8 cellular contexts compared by ENCODE assay signal in genomic region chr3:138389841-138390581, GRCh38. TPM values are rescaled to one million over a fixed set of nuclear protein-coding genes. Genes with fewer than 3 reads are reported as not detected.
DNase-seq lines count a peak whose midpoint lies in the region; ATAC-seq and TF ChIP-seq lines count a peak whose summit lies in the region.

No MANE protein-coding gene starts in this region.

- peak overlapping the region; percentile 76 for H3K4me2 ChIP-seq in mammary epithelial cell (ENCODE audit: insufficient read depth, low read depth, low read length)

- CTCF ChIA-PET in mammary epithelial cell (lab: Charles Lee; ENCODE audit: low non-redundant PET): no interaction called here

- H3K4me1 ChIP-seq in mammary epithelial cell (ENCODE audit: insufficient read depth, low read length) (peaks cover 14% of the 10 kb centered on the region), upper lobe of left lung (peaks cover 0 to 6% (median 0%) of the 10 kb centered on the region in 4 donors)

- ATAC-seq in upper lobe of left lung (ENCODE audit: low FRiP score in 2 of 2): peak; percentile 74 to 79
- ATAC-seq in HG02623 (IDR thresholded peaks at IDR 0.05; ENCODE audit: unreplicated experiment): no peak

- TF ChIP-seq EP300 in upper lobe of left lung (IDR thresholded peaks at IDR 0.05): no peak

- H3K4me1 Mint-ChIP-seq in immature natural killer cell: no peaks in the 10 kb centered on the region

- H2AFZ ChIP-seq in mammary epithelial cell (ENCODE audit: low read depth, low read length): peak overlapping the region; percentile 80

- H3K9ac ChIP-seq in mammary epithelial cell (ENCODE audit: insufficient read depth, low read length): peak overlapping the region; percentile 79

- H4K20me1 ChIP-seq in mammary epithelial cell (ENCODE audit: insufficient read depth, low read length): no peaks in the 10 kb centered on the region

- H3K9me3 Mint-ChIP-seq in immature natural killer cell: no peaks in the 10 kb centered on the region

- peak overlapping the region in 1 of 3 experiments; percentile 13 for H3K4me3 ChIP-seq in mammary epithelial cell (replicated peaks in 1 of 3; ENCODE audit: insufficient read depth in 1 of 3, low read depth in 2 of 3, low read length in 3 of 3)
- H3K4me3 ChIP-seq in upper lobe of left lung: no peak overlapping the region

- no peak overlapping the region for H3K4me3 Mint-ChIP-seq in immature natural killer cell

- H3K27ac Mint-ChIP-seq in immature natural killer cell: no peak overlapping the region

- peak; percentile 30 for DNase-seq in DMS53 (lab: John Stamatoyannopoulos, UW)
- DNase-seq in DMS53 treated with DMSO at 0.1 percent for 48 hours (lab: John Stamatoyannopoulos, UW; ENCODE audit: unreplicated experiment): no peak
- DNase-seq in mammary epithelial cell: peak; percentile 96
- DNase-seq in upper lobe of left lung: no peak
- no peak for DNase-seq in immature natural killer cell
- DNase-seq in medulla oblongata (ENCODE audit: extremely low spot score): no peak

- intact Hi-C loops in mammary epithelial cell (cut with micrococcal nuclease): no loop called here

- no peaks in the 10 kb centered on the region for H3K36me3 Mint-ChIP-seq in immature natural killer cell

- H3K36me3 ChIP-seq in mammary epithelial cell (ENCODE audit: insufficient read depth, low read length) (no peaks in the 10 kb centered on the region), upper lobe of left lung (no peaks in the 10 kb centered on the region)

- no peaks in the 10 kb centered on the region for H3K9me3 ChIP-seq in mammary epithelial cell (replicated peaks; ENCODE audit: insufficient read depth, low read length)
- no peaks in the 10 kb centered on the region for H3K9me3 ChIP-seq in upper lobe of left lung

- BruUV-seq in mammary epithelial cell (replicated peaks; lab: Mats Ljungman, UMichigan): TSS peak; percentile 43

- dilution Hi-C loops in mammary epithelial cell (cut with HindIII; ENCODE audit: low sequenced_read_pairs): no loop called here

- H3K27me3 Mint-ChIP-seq in immature natural killer cell (ENCODE audit: low read depth in 3 of 3): no peaks in the 10 kb centered on the region

- in situ Hi-C loops in mammary epithelial cell (cut with MboI; ENCODE audit: low sequenced_read_pairs in 2 of 2): no loop called here

- H3K27ac ChIP-seq in mammary epithelial cell (ENCODE audit: insufficient read depth, low read depth, low read length) (peak overlapping the region; percentile 85), layer of hippocampus (ENCODE audit: low read depth, low read length) (peak overlapping the region; percentile 53), upper lobe of left lung (no peak overlapping the region)

- no peak for TF ChIP-seq POLR2A in upper lobe of left lung (IDR thresholded peaks at IDR 0.05)

- no peaks in the 10 kb centered on the region for H3K79me2 ChIP-seq in mammary epithelial cell (ENCODE audit: insufficient read depth, low read length)

- TF ChIP-seq CTCF in mammary epithelial cell (conservative IDR thresholded peaks at IDR 0.05 in 1 of 2, IDR thresholded peaks at IDR 0.05 in 1 of 2; ENCODE audit: extremely low read depth in 1 of 2, insufficient read depth in 1 of 2, low read depth in 1 of 2, low read length in 2 of 2) (no peak), upper lobe of left lung (IDR thresholded peaks at IDR 0.05) (no peak)

- H3K27me3 ChIP-seq in mammary epithelial cell (ENCODE audit: insufficient read depth, low read length) (no peaks in the 10 kb centered on the region), layer of hippocampus (ENCODE audit: control insufficient read depth, insufficient read depth, low read length) (no peaks in the 10 kb centered on the region), upper lobe of left lung (no peaks in the 10 kb centered on the region)

- 9% methylated on average over 9 of the region's 9 CpGs for WGBS in mammary epithelial cell (ENCODE audit: low coverage, missing lambda C conversion rate)
- 83 to 87% methylated on average over 9 of the region's 9 CpGs for WGBS in upper lobe of left lung, 2 donors

RNA-seq across cellular contexts. Expression of gene MRAS, which starts 41.6 kb away (rescaled TPM):
- total RNA-seq in mammary epithelial cell (10 to 100 TPM; 16.4 to 55.3 TPM), upper lobe of left lung (10 to 100 TPM; 15.7 to 56.0 (median 34.8) TPM)
- polyA plus RNA-seq in mammary epithelial cell (14.3 TPM), immature natural killer cell (not detected)
- 12.7 TPM for polyA minus RNA-seq in mammary epithelial cell

RNA-seq across cellular contexts. Expression of gene ESYT3, which starts 44.4 kb away (rescaled TPM):
- total RNA-seq in mammary epithelial cell (1 to 10 TPM; 1.5 to 2.8 TPM), upper lobe of left lung (10 to 100 TPM; 45.9 to 93.3 (median 54.6) TPM)
- polyA plus RNA-seq in mammary epithelial cell (0.41 TPM), immature natural killer cell (not detected)
- not detected for polyA minus RNA-seq in mammary epithelial cell

Comparison
In these comparisons a context has a peak if more than half of its experiments do, and no peak if none do; other contexts are left out.
1. DNase-seq: peak in DMS53 (single experiment) and mammary epithelial cell (single experiment); none in DMS53 treated with DMSO at 0.1 percent for 48 hours (single experiment), upper lobe of left lung (0 of 2), immature natural killer cell (0 of 3) and medulla oblongata (single experiment).
2. H3K27ac ChIP-seq: peak in mammary epithelial cell (single experiment) and layer of hippocampus (single experiment); none in upper lobe of left lung (0 of 4).
3. RNA of gene ESYT3, which starts 44.4 kb away (total RNA-seq): 45.9 to 93.3 TPM in upper lobe of left lung; 1.5 to 2.8 TPM in mammary epithelial cell; every median in the first group is over 10 times any median in the second.